Comparison of ENCODE assay signal across 20 cellular contexts in genomic region chr4:96675916-96676315, GRCh38.
"Had no signal": no experiment of that assay in that cellular context is flagged by ENCODE, and none has a peak within 500 bp of the region (broad histone marks: within the 10 kb centered on the region; RNA-seq: fewer than 3 reads in every experiment).

No MANE protein-coding gene starts in this region.

- H3K27ac ChIP-seq: colonic mucosa, dorsolateral prefrontal cortex, left lung, right lobe of liver, skin epidermis, thoracic aorta, vagina had no signal

- H3K27me3 ChIP-seq: colonic mucosa, dorsolateral prefrontal cortex, left lung, right lobe of liver, vagina had no signal

- H3K36me3 ChIP-seq: colonic mucosa, left lung, right lobe of liver, thoracic aorta, vagina had no signal

- H3K4me1 ChIP-seq: colonic mucosa, left lung, right lobe of liver, vagina had no signal

- ATAC-seq: activated T-cell treated with anti-CD3 and anti-CD28 coated beads, Interleukin-2, amount 50 U/mL, for 4 hours; left lung; right lobe of liver had no signal

- H3K9me3 ChIP-seq: colonic mucosa, left lung, right lobe of liver, thoracic aorta, vagina had no signal

- H3K4me3 ChIP-seq: colonic mucosa, dorsolateral prefrontal cortex, left lung, lung, right lobe of liver, skin epidermis, thoracic aorta, vagina had no signal

- DNase-seq: activated CD4-positive, alpha-beta T cell treated with anti-CD3 and anti-CD28 coated beads for 4 hours; activated CD4-positive, alpha-beta T cell treated with anti-CD3 and anti-CD28 coated beads, Interleukin-2, amount 50 U/mL, for 48 hours; activated CD4-positive, CD25-positive, alpha-beta regulatory T cell; activated CD8-positive, alpha-beta memory T cell treated with anti-CD3 and anti-CD28 coated beads, Interleukin-2, amount 50 U/mL, for 48 hours; activated naive CD4-positive, alpha-beta T cell; activated naive CD8-positive, alpha-beta T cell treated with anti-CD3 and anti-CD28 coated beads for 36 hours; activated T-cell treated with anti-CD3 and anti-CD28 coated beads, Interleukin-2, amount 50 U/mL, for 4 hours; colonic mucosa; dorsolateral prefrontal cortex; foreskin fibroblast; left lung; occipital lobe; right lobe of liver; stimulated activated CD4-positive, alpha-beta T cell treated with anti-CD3 and anti-CD28 coated beads, Interleukin-2, amount 100 ng/mL, for 48 hours; stimulated activated naive CD4-positive, alpha-beta T cell; T1000 had no signal
